ENCODE assay signal across 14 cellular contexts in the genomic region with DNA sequence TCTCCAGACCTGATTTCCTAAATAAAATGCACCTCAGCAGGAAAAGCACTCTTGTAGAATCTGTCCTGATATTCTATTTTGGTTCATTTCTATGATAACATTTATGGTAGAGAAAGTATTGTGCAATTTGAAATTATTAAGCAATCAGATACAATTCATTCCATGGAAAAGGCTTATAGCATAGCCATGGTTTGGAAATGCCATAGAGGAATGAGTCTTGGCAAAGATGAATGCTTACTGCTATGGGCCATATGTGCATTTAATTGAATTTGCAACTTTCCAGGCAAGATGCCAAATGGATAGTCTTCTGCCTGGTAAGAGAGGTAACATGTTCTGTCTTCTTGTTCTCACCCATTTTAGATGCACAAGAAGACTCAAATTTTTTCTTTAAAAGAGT.
DNase-seq lines count a peak whose midpoint lies in the region; ATAC-seq and TF ChIP-seq lines count a peak whose summit lies in the region.
"Had no signal": no experiment of that assay in that cellular context is flagged by ENCODE, and none has a peak within 500 bp of the region (broad histone marks: within the 10 kb centered on the region; RNA-seq: fewer than 3 reads in every experiment).

No MANE protein-coding gene starts in this region.

- no TSS peak for BruUV-seq in A673 (replicated peaks; lab: Mats Ljungman, UMichigan)

- H3K27me3 Mint-ChIP-seq in glutamatergic neuron (ENCODE audit: unreplicated experiment), result no peaks in the 10 kb centered on the region
- no peaks in the 10 kb centered on the region for H3K27me3 Mint-ChIP-seq in stimulated activated naive CD8-positive, alpha-beta T cell treated with anti-CD3 and anti-CD28 coated beads, Interleukin-15, amount 100 ng/mL, for 72 hours

- DNase-seq in A673 (ENCODE audit: low spot score), result peak; percentile 62
- DNase-seq in GM03348 (ENCODE audit: low spot score), result peak; percentile 40
- DNase-seq in OCI-M1 (lab: John Stamatoyannopoulos, UW), result peak; percentile 8
- DNase-seq in fibroblast of peridontal ligament (ENCODE audit: extremely low read depth), result peak; percentile 42
- DNase-seq in glutamatergic neuron, result no peak
- no peak for DNase-seq in AG20443 (ENCODE audit: low spot score)
- DNase-seq in stimulated activated naive CD8-positive, alpha-beta T cell treated with anti-CD3 and anti-CD28 coated beads, Interleukin-15, amount 100 ng/mL, for 72 hours, result no peak
- DNase-seq in ascending aorta (ENCODE audit: low spot score in 2 of 2), result no peak
- DNase-seq: activated CD8-positive, alpha-beta memory T cell treated with anti-CD3 and anti-CD28 coated beads, Interleukin-2, amount 10 ng/mL, durations not matched to agents 7 days and 5 days; AML-193; MM.1S; Right ventricle myocardium superior; tibial artery had no signal

- no peak overlapping the region for H3K4me3 ChIP-seq in A673 (ENCODE audit: low read depth, low read length, poor library complexity, severe bottlenecking)
- H3K4me3 ChIP-seq in ascending aorta, result no peak overlapping the region
- H3K4me3 ChIP-seq: tibial artery had no signal

- TF ChIP-seq CTCF in A673 (conservative IDR thresholded peaks at IDR 0.05; ENCODE audit: low read depth, low read length) (no peak), glutamatergic neuron (IDR thresholded peaks at IDR 0.05; ENCODE audit: partially characterized antibody, unreplicated experiment) (no peak), ascending aorta (IDR thresholded peaks at IDR 0.05) (no peak)

- peaks cover 13% of the 10 kb centered on the region for H3K4me1 Mint-ChIP-seq in glutamatergic neuron (ENCODE audit: low read depth, unreplicated experiment)
- H3K4me1 Mint-ChIP-seq in stimulated activated naive CD8-positive, alpha-beta T cell treated with anti-CD3 and anti-CD28 coated beads, Interleukin-15, amount 100 ng/mL, for 72 hours, result peaks cover 7% of the 10 kb centered on the region
- H3K4me1 Mint-ChIP-seq: activated naive CD4-positive, alpha-beta T cell treated with anti-CD3 and anti-CD28 coated beads, Interleukin-2, amount 50 U/mL, for 24 hours had no signal

- no peak overlapping the region for H3K4me3 Mint-ChIP-seq in glutamatergic neuron (ENCODE audit: unreplicated experiment)
- H3K4me3 Mint-ChIP-seq in stimulated activated naive CD8-positive, alpha-beta T cell treated with anti-CD3 and anti-CD28 coated beads, Interleukin-15, amount 100 ng/mL, for 72 hours, result no peak overlapping the region
- H3K4me3 Mint-ChIP-seq: activated CD8-positive, alpha-beta memory T cell treated with anti-CD3 and anti-CD28 coated beads, Interleukin-2, amount 10 ng/mL, durations not matched to agents 7 days and 5 days; activated naive CD4-positive, alpha-beta T cell treated with anti-CD3 and anti-CD28 coated beads, Interleukin-2, amount 50 U/mL, for 24 hours had no signal

- CTCF ChIA-PET in A673 (lab: Charles Lee), result no interaction called here

- no peak overlapping the region for H3K27ac ChIP-seq in A673 (ENCODE audit: low read depth, low read length, poor library complexity, severe bottlenecking)
- H3K27ac ChIP-seq in ascending aorta, result no peak overlapping the region
- H3K27ac ChIP-seq: tibial artery had no signal

- no peaks in the 10 kb centered on the region for H3K9me3 ChIP-seq in A673 (ENCODE audit: low read depth, low read length, poor library complexity, severe bottlenecking)
- H3K9me3 ChIP-seq in ascending aorta, result no peaks in the 10 kb centered on the region
- H3K9me3 ChIP-seq: tibial artery had no signal

- no peak overlapping the region for H3K27ac Mint-ChIP-seq in glutamatergic neuron (ENCODE audit: unreplicated experiment)
- H3K27ac Mint-ChIP-seq in stimulated activated naive CD8-positive, alpha-beta T cell treated with anti-CD3 and anti-CD28 coated beads, Interleukin-15, amount 100 ng/mL, for 72 hours, result no peak overlapping the region
- H3K27ac Mint-ChIP-seq: activated naive CD4-positive, alpha-beta T cell treated with anti-CD3 and anti-CD28 coated beads, Interleukin-2, amount 50 U/mL, for 24 hours had no signal

- H3K9me3 Mint-ChIP-seq in glutamatergic neuron (ENCODE audit: unreplicated experiment), result no peaks in the 10 kb centered on the region
- H3K9me3 Mint-ChIP-seq in stimulated activated naive CD8-positive, alpha-beta T cell treated with anti-CD3 and anti-CD28 coated beads, Interleukin-15, amount 100 ng/mL, for 72 hours, result no peaks in the 10 kb centered on the region
- H3K9me3 Mint-ChIP-seq: activated naive CD4-positive, alpha-beta T cell treated with anti-CD3 and anti-CD28 coated beads, Interleukin-2, amount 50 U/mL, for 24 hours had no signal

- no peaks in the 10 kb centered on the region for H3K36me3 Mint-ChIP-seq in glutamatergic neuron (ENCODE audit: unreplicated experiment)
- H3K36me3 Mint-ChIP-seq: activated CD8-positive, alpha-beta memory T cell treated with anti-CD3 and anti-CD28 coated beads, Interleukin-2, amount 10 ng/mL, durations not matched to agents 7 days and 5 days; activated naive CD4-positive, alpha-beta T cell treated with anti-CD3 and anti-CD28 coated beads, Interleukin-2, amount 50 U/mL, for 24 hours had no signal

- no peaks in the 10 kb centered on the region for H3K27me3 ChIP-seq in A673 (replicated peaks; ENCODE audit: insufficient read depth, low read depth, low read length, poor library complexity)
- H3K27me3 ChIP-seq in ascending aorta, result no peaks in the 10 kb centered on the region
- H3K27me3 ChIP-seq: tibial artery had no signal

- POLR2A ChIA-PET in A673 (lab: Charles Lee; ENCODE audit: low non-redundant PET), result no interaction called here

- H3K4me1 ChIP-seq in A673 (ENCODE audit: insufficient read depth, low read length, poor library complexity, severe bottlenecking) (peaks cover 14% of the 10 kb centered on the region), ascending aorta (no peaks in the 10 kb centered on the region)
- H3K4me1 ChIP-seq: tibial artery had no signal

- intact Hi-C loops in A673 (cut with micrococcal nuclease; ENCODE audit: unreplicated experiment), result no loop called here
- intact Hi-C loops in ascending aorta (cut with DNase I), result no loop called here

- no peak for ATAC-seq in stimulated activated naive CD8-positive, alpha-beta T cell treated with anti-CD3 and anti-CD28 coated beads, Interleukin-15, amount 100 ng/mL, for 72 hours
- ATAC-seq: activated CD8-positive, alpha-beta memory T cell treated with anti-CD3 and anti-CD28 coated beads, Interleukin-2, amount 10 ng/mL, durations not matched to agents 7 days and 5 days had no signal

- H3K36me3 ChIP-seq in A673 (ENCODE audit: insufficient read depth, low read length, poor library complexity, severe bottlenecking) (no peaks in the 10 kb centered on the region), ascending aorta (no peaks in the 10 kb centered on the region)
- H3K36me3 ChIP-seq: tibial artery had no signal

Comparison
In these comparisons a context has a peak if more than half of its experiments do, and no peak if none do; other contexts are left out.
1. DNase-seq: peak in A673 (single experiment), GM03348 (single experiment), OCI-M1 (single experiment) and fibroblast of peridontal ligament (single experiment); none in glutamatergic neuron (single experiment), AG20443 (single experiment), stimulated activated naive CD8-positive, alpha-beta T cell treated with anti-CD3 and anti-CD28 coated beads, Interleukin-15, amount 100 ng/mL, for 72 hours (0 of 2) and ascending aorta (0 of 2).